10 cellular contexts compared by ENCODE assay signal in the genomic region with DNA sequence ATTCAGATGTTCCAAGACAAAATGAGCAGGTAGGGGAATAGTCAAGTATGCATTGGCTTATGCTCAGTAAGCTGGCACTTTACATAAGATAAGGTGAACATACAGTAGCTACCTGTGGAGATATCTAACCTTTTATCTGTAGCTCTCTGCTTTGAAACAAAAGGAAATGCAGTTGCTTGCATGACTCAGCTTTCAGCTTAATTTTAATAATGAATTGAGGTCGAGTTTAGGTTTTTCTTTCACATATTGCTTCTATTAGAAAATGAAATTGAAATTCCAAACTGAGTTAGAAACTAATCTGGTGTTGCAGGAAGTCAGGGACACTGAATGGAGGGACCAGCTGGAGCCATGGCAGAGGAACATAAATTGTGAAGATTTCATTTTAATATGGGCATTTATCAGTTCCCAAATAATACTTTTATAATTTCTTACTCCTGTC. TPM values are rescaled to one million over a fixed set of nuclear protein-coding genes. Genes with fewer than 3 reads are reported as not detected.
DNase-seq lines count a peak whose midpoint lies in the region; ATAC-seq and TF ChIP-seq lines count a peak whose summit lies in the region.
"Had no signal": no experiment of that assay in that cellular context is flagged by ENCODE, and none has a peak within 500 bp of the region (broad histone marks: within the 10 kb centered on the region; RNA-seq: fewer than 3 reads in every experiment).

No MANE protein-coding gene starts in this region.

- intact Hi-C loops in prostate gland (cut with DNase I): no loop called here

- H3K4me3 ChIP-seq in iPS-18a (ENCODE audit: low read length) (no peak overlapping the region), prostate gland (no peak overlapping the region)

- TF ChIP-seq CTCF in prostate gland (IDR thresholded peaks at IDR 0.05): no peak

- H3K4me1 ChIP-seq in iPS-18a (ENCODE audit: control insufficient read depth, low read depth, low read length): peaks cover 23% of the 10 kb centered on the region
- H3K4me1 ChIP-seq in prostate gland (replicated peaks): peaks cover 5% of the 10 kb centered on the region

- 47% methylated on average over 1 of the region's 1 CpG for WGBS in prostate gland

- no peaks in the 10 kb centered on the region for H3K27me3 ChIP-seq in iPS-18a (ENCODE audit: control insufficient read depth, insufficient read depth, low read length)
- H3K27me3 ChIP-seq in prostate gland (replicated peaks; ENCODE audit: insufficient read depth): no peaks in the 10 kb centered on the region

- ATAC-seq in GM18519 (IDR thresholded peaks at IDR 0.05; ENCODE audit: low FRiP score, unreplicated experiment) (peak; percentile 57), GM21723 (IDR thresholded peaks at IDR 0.05; ENCODE audit: unreplicated experiment) (peak; percentile 91), HG03469 (IDR thresholded peaks at IDR 0.05; ENCODE audit: unreplicated experiment) (peak; percentile 60), HG02970 (IDR thresholded peaks at IDR 0.05; ENCODE audit: low FRiP score, unreplicated experiment) (no peak)
- ATAC-seq: T-helper 17 cell had no signal

- no peaks in the 10 kb centered on the region for H3K36me3 ChIP-seq in iPS-18a (ENCODE audit: control insufficient read depth, low read depth, low read length)
- no peaks in the 10 kb centered on the region for H3K36me3 ChIP-seq in prostate gland

- DNase-seq in prostate gland (ENCODE audit: low spot score) (no peak), NCI-H2029 treated with DMSO at 0.1 percent for 48 hours (lab: John Stamatoyannopoulos, UW) (no peak), SHP77 treated with DMSO at 0.1 percent for 48 hours (lab: John Stamatoyannopoulos, UW) (no peak)
- DNase-seq: T-helper 17 cell, trophoblast cell had no signal

- TF ChIP-seq POLR2A in prostate gland (IDR thresholded peaks at IDR 0.05): no peak

- H3K9me3 ChIP-seq in iPS-18a (ENCODE audit: control insufficient read depth, low read depth, low read length) (no peaks in the 10 kb centered on the region), prostate gland (no peaks in the 10 kb centered on the region)

- H3K27ac ChIP-seq in iPS-18a (ENCODE audit: low read length): peak overlapping the region; percentile 24
- no peak overlapping the region for H3K27ac ChIP-seq in prostate gland

- no peak overlapping the region for H3K9ac ChIP-seq in iPS-18a (ENCODE audit: low read length)

RNA-seq across cellular contexts. Expression of a gene that starts 8.3 kb away (rescaled TPM):
- 10 to 100 TPM in 1 of 2 donors, 1 to 10 TPM in 1; 9.5 to 16.1 TPM for total RNA-seq in prostate gland
